In the genomic region with DNA sequence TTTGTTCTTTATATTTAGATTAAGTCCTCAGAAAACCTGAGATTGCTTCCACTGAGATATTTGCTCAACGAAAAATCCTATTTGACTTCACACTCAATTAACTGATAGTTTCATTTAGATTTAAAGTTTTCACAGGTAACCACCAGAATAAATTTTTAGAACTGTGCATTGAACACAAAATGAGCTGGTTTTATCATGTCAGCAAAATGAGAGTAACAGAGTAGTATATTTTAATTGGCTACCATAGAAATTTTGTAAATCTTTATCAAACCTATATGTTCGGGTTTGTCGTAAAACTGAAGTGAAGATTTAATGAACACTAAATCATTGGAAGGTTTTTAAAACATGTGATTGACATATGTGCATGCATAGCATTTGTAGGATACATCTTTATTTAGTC, we compare ENCODE assay signal across 34 cellular contexts. TPM values are rescaled to one million over a fixed set of nuclear protein-coding genes. Genes with fewer than 3 reads are reported as not detected.
DNase-seq lines count a peak whose midpoint lies in the region; ATAC-seq, FAIRE-seq and TF ChIP-seq lines count a peak whose summit lies in the region.
"Had no signal": no experiment of that assay in that cellular context is flagged by ENCODE, and none has a peak within 500 bp of the region (broad histone marks: within the 10 kb centered on the region; RNA-seq: fewer than 3 reads in every experiment).

No MANE protein-coding gene starts in this region.

- no peak overlapping the region for H2BK120ac ChIP-seq in IMR-90 (ENCODE audit: low read depth, low read length)

- H3K36me3 ChIP-seq in HepG2 (replicated peaks in 1 of 2; ENCODE audit: control insufficient read depth in 1 of 2, insufficient read depth in 2 of 2, low read length in 2 of 2) = no peaks in the 10 kb centered on the region
- H3K36me3 ChIP-seq in right lobe of liver = no peaks in the 10 kb centered on the region
- H3K36me3 ChIP-seq in IMR-90 (ENCODE audit: control insufficient read depth, insufficient read depth, low read length) = no peaks in the 10 kb centered on the region
- H3K36me3 ChIP-seq in K562 (ENCODE audit: control insufficient read depth, insufficient read depth, low read length) = no peaks in the 10 kb centered on the region
- no peaks in the 10 kb centered on the region for H3K36me3 ChIP-seq in gastroesophageal sphincter
- H3K36me3 ChIP-seq in thyroid gland = peaks cover 0 to 7% of the 10 kb centered on the region in 2 donors
- H3K36me3 ChIP-seq: BE2C; BLaER1; BLaER1 treated with 17β-estradiol and CSF1 and Interleukin-3, amounts not matched to agents 10 nM and 100 nM had no signal

- no peaks in the 10 kb centered on the region for H3K79me2 ChIP-seq in HepG2 (ENCODE audit: insufficient read depth, low read length)
- H3K79me2 ChIP-seq in K562 (ENCODE audit: control insufficient read depth, insufficient read depth, low read length) = no peaks in the 10 kb centered on the region

- intact Hi-C loops in HepG2 (cut with micrococcal nuclease; ENCODE audit: unreplicated experiment) = no loop called here
- intact Hi-C loops in right lobe of liver (cut with DNase I) = no loop called here
- intact Hi-C loops in IMR-90 (cut with micrococcal nuclease) = no loop called here
- intact Hi-C loops in K562 (cut with micrococcal nuclease) = no loop called here
- intact Hi-C loops in thyroid gland (cut with DNase I) = no loop called here

- BruUV-seq in HepG2 (replicated peaks; lab: Mats Ljungman, UMichigan) = no TSS peak
- no TSS peak for BruUV-seq in IMR-90 (replicated peaks; lab: Mats Ljungman, UMichigan)
- no TSS peak for BruUV-seq in K562 (replicated peaks; lab: Mats Ljungman, UMichigan)

- TF ChIP-seq CTCF in HepG2 (CRISPR knock-in tag; IDR thresholded peaks at IDR 0.05) (no peak), right lobe of liver (IDR thresholded peaks at IDR 0.05) (no peak), A549 (IDR thresholded peaks at IDR 0.05) (no peak), IMR-90 (conservative IDR thresholded peaks at IDR 0.05; ENCODE audit: low read depth, low read length) (no peak), K562 (IDR thresholded peaks at IDR 0.05 in 2 of 3, conservative IDR thresholded peaks at IDR 0.05 in 1 of 3; ENCODE audit: insufficient read depth in 2 of 3, low read depth in 1 of 3, low read length in 3 of 3) (no peak), gastroesophageal sphincter (IDR thresholded peaks at IDR 0.05) (no peak), thyroid gland (IDR thresholded peaks at IDR 0.05) (no peak)

- H2AK5ac ChIP-seq in IMR-90 (ENCODE audit: low read depth, low read length) = no peak overlapping the region

- H2BK15ac ChIP-seq in IMR-90 (ENCODE audit: low read depth, low read length) = no peak overlapping the region

- H3K56ac ChIP-seq in IMR-90 (ENCODE audit: extremely low read depth, insufficient read depth, low read length) = no peak overlapping the region

- H3K9me3 ChIP-seq in HepG2 (ENCODE audit: low read length) (no peaks in the 10 kb centered on the region), right lobe of liver (no peaks in the 10 kb centered on the region), A549 (no peaks in the 10 kb centered on the region), IMR-90 (ENCODE audit: control insufficient read depth, insufficient read depth, low read length) (no peaks in the 10 kb centered on the region), K562 (replicated peaks; ENCODE audit: control insufficient read depth, insufficient read depth, low read depth, low read length) (no peaks in the 10 kb centered on the region), gastroesophageal sphincter (no peaks in the 10 kb centered on the region), thyroid gland (no peaks in the 10 kb centered on the region)
- H3K9me3 ChIP-seq: BE2C; BLaER1; BLaER1 treated with 17β-estradiol and CSF1 and Interleukin-3, amounts not matched to agents 10 nM and 100 nM; Caco-2 had no signal

- H3K9ac ChIP-seq in HepG2 (ENCODE audit: insufficient read depth, low read depth, low read length) = no peak overlapping the region
- no peak overlapping the region for H3K9ac ChIP-seq in IMR-90 (ENCODE audit: low read depth, low read length)
- H3K9ac ChIP-seq in K562 (ENCODE audit: insufficient read depth in 1 of 2, low read depth in 2 of 2, low read length in 2 of 2) = no peak overlapping the region
- H3K9ac ChIP-seq: BLaER1; BLaER1 treated with 17β-estradiol and CSF1 and Interleukin-3, amounts not matched to agents 10 nM and 100 nM had no signal

- H3K9me1 ChIP-seq in IMR-90 (ENCODE audit: insufficient read depth, low read length) (no peaks in the 10 kb centered on the region), K562 (ENCODE audit: control insufficient read depth, insufficient read depth, low read length) (no peaks in the 10 kb centered on the region)

- ATAC-seq in HepG2 (no peak), right lobe of liver (no peak), A549 (no peak), IMR-90 (ENCODE audit: low read depth) (no peak), K562 (no peak), gastroesophageal sphincter (no peak)
- ATAC-seq: CD8-positive, alpha-beta T cell had no signal

- H3K27ac ChIP-seq in HepG2 (ENCODE audit: extremely low read length, insufficient read depth, low read length) = no peak overlapping the region
- no peak overlapping the region for H3K27ac ChIP-seq in right lobe of liver
- no peak overlapping the region for H3K27ac ChIP-seq in A549
- no peak overlapping the region for H3K27ac ChIP-seq in IMR-90 (ENCODE audit: insufficient read depth, low read length)
- no peak overlapping the region for H3K27ac ChIP-seq in K562 (ENCODE audit: extremely low read depth, low read depth, low read length)
- no peak overlapping the region for H3K27ac ChIP-seq in gastroesophageal sphincter
- H3K27ac ChIP-seq in thyroid gland = no peak overlapping the region
- H3K27ac ChIP-seq: 22Rv1; BLaER1; BLaER1 treated with 17β-estradiol and CSF1 and Interleukin-3, amounts not matched to agents 10 nM and 100 nM; C4-2B had no signal

- DNase-seq in HepG2 (ENCODE audit: low spot score) (no peak), right lobe of liver (no peak), A549 (ENCODE audit: low read depth in 1 of 2, low spot score in 1 of 2) (no peak), IMR-90 (no peak), K562 (ENCODE audit: extremely low read depth in 1 of 4, low spot score in 3 of 4) (no peak), thyroid gland (no peak)
- no peak for DNase-seq in activated naive CD4-positive, alpha-beta T cell (lab: John Stamatoyannopoulos, UW)
- DNase-seq: 8988T; ACHN; AML-193; BE2C; C1 segment of cervical spinal cord; Caco-2; Calu3; CD4-positive, alpha-beta memory T cell; CD4-positive, alpha-beta T cell; CD4-positive, CD25-positive, alpha-beta regulatory T cell; CD8-positive, alpha-beta memory T cell; CD8-positive, alpha-beta T cell; COR-L47; DMS 273 treated with DMSO at 0.1 percent for 48 hours; DMS153; DMS53; DMS79; DMS79 treated with DMSO at 0.1 percent for 48 hours; DND-41; EL had no signal

- no peak overlapping the region for H2BK5ac ChIP-seq in IMR-90 (ENCODE audit: low read depth, low read length, poor library complexity, severe bottlenecking)

- CTCF ChIA-PET in HepG2 (lab: Yijun Ruan, JAX; ENCODE audit: low intra/inter-chr PET ratio, low total read pairs) (no interaction called here), A549 (lab: Yijun Ruan, JAX) (interaction anchor here (1.7 kb wide), 1 partner anchor 54 kb away, joined by 5 read pairs; no protein-coding TSS in a partner anchor), IMR-90 (lab: Yijun Ruan, JAX) (interaction anchor here (0.9 kb wide), 1 partner anchor 10 kb away, joined by 3 read pairs; no protein-coding TSS in a partner anchor), K562 (lab: Yijun Ruan, JAX; ENCODE audit: low intra/inter-chr PET ratio) (no interaction called here)

- H3K4me3 ChIP-seq in HepG2 (replicated peaks in 1 of 3; ENCODE audit: insufficient read depth in 1 of 3, low read depth in 2 of 3, low read length in 3 of 3) (no peak overlapping the region), right lobe of liver (no peak overlapping the region), A549 (no peak overlapping the region), IMR-90 (ENCODE audit: insufficient read depth, low read depth, low read length) (no peak overlapping the region), K562 (no peak overlapping the region), gastroesophageal sphincter (no peak overlapping the region), thyroid gland (replicated peaks in 1 of 3) (no peak overlapping the region)
- H3K4me3 ChIP-seq: BLaER1; BLaER1 treated with 17β-estradiol and CSF1 and Interleukin-3, amounts not matched to agents 10 nM and 100 nM had no signal

- H3K4ac ChIP-seq in IMR-90 (ENCODE audit: low read depth, low read length) = no peak overlapping the region

- TF ChIP-seq POLR2A in HepG2 (IDR thresholded peaks at IDR 0.05; ENCODE audit: insufficient read depth in 1 of 2, low read depth in 2 of 2, low read length in 2 of 2) (no peak), right lobe of liver (IDR thresholded peaks at IDR 0.05) (no peak), A549 (IDR thresholded peaks at IDR 0.05; ENCODE audit: low read length) (no peak), IMR-90 (IDR thresholded peaks at IDR 0.05; ENCODE audit: low read depth, low read length) (no peak), K562 (conservative IDR thresholded peaks at IDR 0.05) (no peak), gastroesophageal sphincter (IDR thresholded peaks at IDR 0.05) (no peak), thyroid gland (IDR thresholded peaks at IDR 0.05) (no peak)

- H3K23ac ChIP-seq in IMR-90 (ENCODE audit: low read depth, low read length) = no peak overlapping the region

- 71% methylated on average over 3 of the region's 3 CpGs for WGBS in HepG2 (ENCODE audit: low lambda C conversion rate)
- 72% methylated on average over 3 of the region's 3 CpGs for WGBS in right lobe of liver (ENCODE audit: insufficient coverage, low coverage, low lambda C conversion rate, missing lambda C conversion rate)
- WGBS in A549 (ENCODE audit: missing lambda C conversion rate) = 77% methylated on average over 3 of the region's 3 CpGs
- WGBS in IMR-90 (ENCODE audit: extremely low coverage in 2 of 2, insufficient read length in 1 of 2), 2 experiments = no CpG with 5 or more reads among the region's 3 CpGs
- 26% methylated on average over 3 of the region's 3 CpGs for WGBS in K562 (ENCODE audit: insufficient coverage, low coverage, missing lambda C conversion rate)
- 62 to 72% methylated on average over 3 of the region's 3 CpGs for WGBS in gastroesophageal sphincter (ENCODE audit: low coverage in 1 of 2), 2 donors
- WGBS in thyroid gland, 2 donors = 92% methylated on average over 3 of the region's 3 CpGs

- H4K5ac ChIP-seq in IMR-90 (ENCODE audit: low read depth, low read length) = no peak overlapping the region

- in situ Hi-C loops in HepG2 (cut with HindIII; ENCODE audit: extremely low pct_ligation_motif_present, low pct_unique_long_range_greater_than_20kb) (no loop called here), IMR-90 (cut with MboI; ENCODE audit: low sequenced_read_pairs) (no loop called here), K562 (cut with MboI) (no loop called here)

- H3K4me2 ChIP-seq in HepG2 (ENCODE audit: low read depth, low read length) (no peak overlapping the region), A549 (no peak overlapping the region), IMR-90 (ENCODE audit: low read depth, low read length) (no peak overlapping the region), K562 (ENCODE audit: insufficient read depth, low read length) (no peak overlapping the region)
- H3K4me2 ChIP-seq: BLaER1; BLaER1 treated with 17β-estradiol and CSF1 and Interleukin-3, amounts not matched to agents 10 nM and 100 nM had no signal

- POLR2A ChIA-PET in HepG2 (lab: Yijun Ruan, JAX) (no interaction called here), A549 (lab: Yijun Ruan, JAX) (no interaction called here), IMR-90 (lab: Charles Lee; ENCODE audit: unreplicated experiment) (no interaction called here), K562 (lab: Yijun Ruan, JAX) (no interaction called here)

- no peak overlapping the region for H4K91ac ChIP-seq in IMR-90 (ENCODE audit: insufficient read depth, low read depth, low read length)

- dilution Hi-C loops in IMR-90 (cut with HindIII; ENCODE audit: low sequenced_read_pairs, unreplicated experiment) = no loop called here

- H4K20me1 ChIP-seq in HepG2 (ENCODE audit: insufficient read depth, low read length) (no peaks in the 10 kb centered on the region), IMR-90 (ENCODE audit: insufficient read depth, low read length) (no peaks in the 10 kb centered on the region), K562 (replicated peaks; ENCODE audit: control insufficient read depth, insufficient read depth, low read length) (no peaks in the 10 kb centered on the region)
- H4K20me1 ChIP-seq: BLaER1; BLaER1 treated with 17β-estradiol and CSF1 and Interleukin-3, amounts not matched to agents 10 nM and 100 nM had no signal

- no peak overlapping the region for H4K8ac ChIP-seq in IMR-90 (ENCODE audit: low read depth in 2 of 2, low read length in 2 of 2)

- H3K18ac ChIP-seq in IMR-90 (ENCODE audit: low read depth, low read length) = no peak overlapping the region

- H3K4me1 ChIP-seq in HepG2 (ENCODE audit: insufficient read depth, low read length) (peaks cover 13% of the 10 kb centered on the region), right lobe of liver (no peaks in the 10 kb centered on the region), A549 (0 out of 3 replicates have a peak, but pooled peaks cover 3% of the 10 kb centered on the region), IMR-90 (ENCODE audit: control insufficient read depth, insufficient read depth, low read length) (no peaks in the 10 kb centered on the region), K562 (replicated peaks in 1 of 2; ENCODE audit: control insufficient read depth in 2 of 2, insufficient read depth in 2 of 2, low read length in 2 of 2) (no peaks in the 10 kb centered on the region), gastroesophageal sphincter (no peaks in the 10 kb centered on the region), thyroid gland (no peaks in the 10 kb centered on the region)
- H3K4me1 ChIP-seq: BE2C; BLaER1; BLaER1 treated with 17β-estradiol and CSF1 and Interleukin-3, amounts not matched to agents 10 nM and 100 nM had no signal

- FAIRE-seq in HepG2 (lab: Jason Lieb, UNC) (no peak), A549 (lab: Jason Lieb, UNC) (no peak), K562 (lab: Jason Lieb, UNC) (no peak)
- FAIRE-seq: A204.1, D721Med had no signal

- H2AFZ ChIP-seq in HepG2 (ENCODE audit: low read length) (no peak overlapping the region), IMR-90 (replicated peaks; ENCODE audit: low read length, poor library complexity) (no peak overlapping the region), K562 (ENCODE audit: low read depth, low read length) (no peak overlapping the region)

- TF ChIP-seq EP300 in HepG2 (IDR thresholded peaks at IDR 0.05; ENCODE audit: low read depth in 2 of 2, low read length in 2 of 2) (no peak), HepG2 (CRISPR knock-in tag; IDR thresholded peaks at IDR 0.05; ENCODE audit: borderline replicate concordance) (no peak), A549 (IDR thresholded peaks at IDR 0.05) (no peak), K562 (IDR thresholded peaks at IDR 0.05; ENCODE audit: low read length) (no peak), gastroesophageal sphincter (IDR thresholded peaks at IDR 0.05) (no peak)

- TF ChIP-seq RAD21 in HepG2 (CRISPR knock-in tag; IDR thresholded peaks at IDR 0.05) = no peak
- no peak for TF ChIP-seq RAD21 in A549 (conservative IDR thresholded peaks at IDR 0.05 in 1 of 2, IDR thresholded peaks at IDR 0.05 in 1 of 2)
- TF ChIP-seq RAD21 in IMR-90 (IDR thresholded peaks at IDR 0.05; ENCODE audit: low read length) = no peak
- no peak for TF ChIP-seq RAD21 in K562 (CRISPR knock-in tag; conservative IDR thresholded peaks at IDR 0.05 in 1 of 2, IDR thresholded peaks at IDR 0.05 in 1 of 2)

- H2AK9ac ChIP-seq in IMR-90 (replicated peaks; ENCODE audit: low read depth, low read length, poor library complexity) = no peak overlapping the region

- H3K79me1 ChIP-seq in IMR-90 (ENCODE audit: low read depth in 1 of 2, low read length in 2 of 2) = no peaks in the 10 kb centered on the region

- no peak overlapping the region for H2BK20ac ChIP-seq in IMR-90 (ENCODE audit: low read depth, low read length)

- H3K14ac ChIP-seq in IMR-90 (replicated peaks; ENCODE audit: low read depth, low read length) = no peak overlapping the region

- H3K27me3 ChIP-seq in HepG2 (ENCODE audit: control insufficient read depth in 1 of 2, insufficient read depth in 2 of 2, low read length in 2 of 2) (no peaks in the 10 kb centered on the region), right lobe of liver (no peaks in the 10 kb centered on the region), IMR-90 (ENCODE audit: control insufficient read depth, insufficient read depth, low read length) (no peaks in the 10 kb centered on the region), K562 (ENCODE audit: control insufficient read depth in 2 of 2, insufficient read depth in 2 of 2, low read length in 2 of 2) (no peaks in the 10 kb centered on the region), gastroesophageal sphincter (no peaks in the 10 kb centered on the region), thyroid gland (no peaks in the 10 kb centered on the region)
- H3K27me3 ChIP-seq: BLaER1; BLaER1 treated with 17β-estradiol and CSF1 and Interleukin-3, amounts not matched to agents 10 nM and 100 nM had no signal

RNA-seq across cellular contexts. Expression of gene MFF, which starts 32.7 kb away (rescaled TPM):
- total RNA-seq in HepG2 (2016; rRNA removed; fragmentation: Illumina TruSeq; extraction: Trizol) = 156 and 170 TPM in 2 replicates
- total RNA-seq in HepG2 (2016; cell fraction: cytosol; rRNA removed; fragmentation: Illumina TruSeq; extraction: Trizol; ENCODE audit: low read depth) = 211 and 258 TPM in 2 replicates
- total RNA-seq in HepG2 (2016; cell fraction: insoluble cytoplasmic fraction; rRNA removed; fragmentation: Illumina TruSeq; extraction: Trizol) = 151 and 164 TPM in 2 replicates
- 255 and 291 TPM in 2 replicates for total RNA-seq in HepG2 (2016; cell fraction: membrane; rRNA removed; fragmentation: Illumina TruSeq; extraction: Trizol)
- 113 and 118 TPM in 2 replicates for total RNA-seq in HepG2 (2016; cell fraction: nucleus; rRNA removed; fragmentation: Illumina TruSeq; extraction: Trizol)
- polyA plus RNA-seq in HepG2 (2011; rRNA removed) = 65.2 and 81.9 TPM in 2 replicates
- polyA plus RNA-seq in HepG2 (2011; cell fraction: cytosol; rRNA removed) = 61.6 and 68.3 TPM in 2 replicates
- polyA plus RNA-seq in HepG2 (2011; cell fraction: nucleus; rRNA removed) = 67.5 and 75.8 TPM in 2 replicates
- polyA plus RNA-seq in HepG2 (2012) = 115 and 154 TPM in 2 replicates
- 355 and 451 TPM in 2 replicates for polyA plus RNA-seq in HepG2 (2016; cell fraction: cytosol; fragmentation: Illumina TruSeq; extraction: Trizol; ENCODE audit: low read depth)
- 213 and 226 TPM in 2 replicates for polyA plus RNA-seq in HepG2 (2016; cell fraction: insoluble cytoplasmic fraction; fragmentation: Illumina TruSeq; extraction: Trizol; ENCODE audit: low read depth)
- 302 and 346 TPM in 2 replicates for polyA plus RNA-seq in HepG2 (2016; cell fraction: membrane; fragmentation: Illumina TruSeq; extraction: Trizol; ENCODE audit: low read depth)
- polyA plus RNA-seq in HepG2 (2016; cell fraction: nucleus; fragmentation: Illumina TruSeq; extraction: Trizol; ENCODE audit: insufficient read depth, low read depth) = 165 and 167 TPM in 2 replicates
- polyA minus RNA-seq in HepG2 (2011; rRNA and poly(A)+ RNA removed; ENCODE audit: low replicate concordance) = 43.9 and 55.7 TPM in 2 replicates
- polyA minus RNA-seq in HepG2 (2011; cell fraction: cytosol; rRNA and poly(A)+ RNA removed) = 63.0 and 70.4 TPM in 2 replicates
- polyA minus RNA-seq in HepG2 (2011; cell fraction: nucleus; rRNA and poly(A)+ RNA removed) = 225 and 231 TPM in 2 replicates
- total RNA-seq in right lobe of liver = 10 to 100 TPM; 29.3 to 70.2 (median 34.6) TPM
- 223 and 252 TPM in 2 replicates for polyA plus RNA-seq in A549 (2011; rRNA removed)
- 72.1 and 79.1 TPM in 2 replicates for polyA plus RNA-seq in A549 (2012; cell fraction: cytosol; rRNA removed)
- polyA plus RNA-seq in A549 (2012; cell fraction: nucleus; rRNA removed) = 37.0 and 59.3 TPM in 2 replicates
- polyA plus RNA-seq in A549 (2017; fragmentation: RNase III; extraction: RNeasy Plus Mini Kit Qiagen cat#74134 plus additional on column Dnase treatment) = 129 to 141 TPM (median 135 TPM) in 3 replicates
- 73.6 and 76.5 TPM in 2 replicates for polyA minus RNA-seq in A549 (2011; rRNA and poly(A)+ RNA removed)
- total RNA-seq in IMR-90 (2012; rRNA removed) = 86.4 and 96.4 TPM in 2 replicates
- 61.0 and 70.1 TPM in 2 replicates for polyA plus RNA-seq in IMR-90 (2012; rRNA removed)
- polyA plus RNA-seq in IMR-90 (2012; cell fraction: cytosol; rRNA removed) = 28.9 and 29.5 TPM in 2 replicates
- 17.1 and 109 TPM in 2 replicates for polyA plus RNA-seq in IMR-90 (2012; cell fraction: nucleus; rRNA removed; ENCODE audit: low replicate concordance)
- 15.5 and 39.8 TPM in 2 replicates for total RNA-seq in K562 (2011; cell fraction: chromatin; rRNA removed; ENCODE audit: low replicate concordance)
- 10.3 and 13.2 TPM in 2 replicates for total RNA-seq in K562 (2011; cell fraction: nucleolus; rRNA removed)
- total RNA-seq in K562 (2011; cell fraction: nucleoplasm; rRNA removed) = 18.8 and 33.6 TPM in 2 replicates
- total RNA-seq in K562 (2014; rRNA removed) = 66.9 and 75.4 TPM in 2 replicates
- total RNA-seq in K562 (2014; rRNA removed; fragmentation: Illumina TruSeq; extraction: Trizol) = 62.2 and 71.9 TPM in 2 replicates
- total RNA-seq in K562 (2015; rRNA removed; fragmentation: Illumina TruSeq; extraction: Trizol) = 71.3 and 73.7 TPM in 2 replicates
- total RNA-seq in K562 (2021) = 47.0 and 49.4 TPM in 2 replicates
- 44.1 and 51.5 TPM in 2 replicates for polyA plus RNA-seq in K562 (2011; rRNA removed)
- polyA plus RNA-seq in K562 (2011; cell fraction: cytosol; rRNA removed) = 18.0 and 28.2 TPM in 2 replicates
- polyA plus RNA-seq in K562 (2011; cell fraction: nucleus; rRNA removed) = 31.1 and 36.6 TPM in 2 replicates
- polyA plus RNA-seq in K562 (2012) = 47.1 and 50.3 TPM in 2 replicates
- polyA plus RNA-seq in K562 (2014; fragmentation: Illumina TruSeq; extraction: Trizol) = 53.0 and 58.5 TPM in 2 replicates
- 10 to 100 TPM in 1 of 2 experiments, 1 to 10 TPM in 1; 9.4 to 12.6 TPM for polyA plus RNA-seq in K562 (2014; fragmentation: Nextera tagmentation; extraction: Ambion mirVana)
- polyA plus RNA-seq in K562 (2014; rRNA removed) = 45.9 and 55.7 TPM in 2 replicates
- 56.3 and 58.1 TPM in 2 replicates for polyA minus RNA-seq in K562 (2011; rRNA and poly(A)+ RNA removed)
- polyA minus RNA-seq in K562 (2011; cell fraction: cytosol; rRNA and poly(A)+ RNA removed) = 31.3 and 35.4 TPM in 2 replicates
- 33.9 and 58.3 TPM in 2 replicates for polyA minus RNA-seq in K562 (2011; cell fraction: nucleus; rRNA and poly(A)+ RNA removed)
- total RNA-seq in gastroesophageal sphincter = 100 to 1,000 TPM; 106 to 140 (median 118) TPM
- 100 to 1,000 TPM in 2 of 4 donors, 10 to 100 TPM in 2; 78.3 to 134 (median 99.7) TPM for total RNA-seq in thyroid gland

Comparison
In these comparisons a context has a peak if more than half of its experiments do, and no peak if none do; other contexts are left out.
1. CTCF ChIA-PET loops: an anchor here in A549 (1.7 kb wide) and IMR-90 (0.9 kb wide); none called in HepG2 and K562.
2. Of the 241 proteins assayed by ChIP-seq in both HepG2 and K562: peak only in HepG2: MAFF and MAFK; only in K562: none; in both: none; in neither: 239.